Comparison of ENCODE assay signal across 24 cellular contexts in genomic region chr21:41180752-41181151, GRCh38.
"Had no signal": no experiment of that assay in that cellular context is flagged by ENCODE, and none has a peak within 500 bp of the region (broad histone marks: within the 10 kb centered on the region; RNA-seq: fewer than 3 reads in every experiment).

No MANE protein-coding gene starts in this region.

- H3K27me3 ChIP-seq: hepatocyte, left lung, ovary, suprapubic skin, tibial artery, uterus had no signal

- H3K36me3 Mint-ChIP-seq: natural killer cell; stimulated activated effector memory CD8-positive, alpha-beta T cell treated with anti-CD3 and anti-CD28 coated beads, Interleukin-12 subunit alpha, Interleukin-12 subunit beta, amount 100 ng/mL, for 72 hours had no signal

- H3K4me3 Mint-ChIP-seq: naive B cell; natural killer cell; nephron progenitor cell; stimulated activated effector memory CD8-positive, alpha-beta T cell treated with anti-CD3 and anti-CD28 coated beads, Interleukin-12 subunit alpha, Interleukin-12 subunit beta, amount 100 ng/mL, for 72 hours; stimulated activated naive CD8-positive, alpha-beta T cell treated with anti-CD3 and anti-CD28 coated beads, Interleukin-15, Interleukin-2, amounts not matched to agents 100 ng/mL and 50 ng/mL, for 24 hours had no signal

- ATAC-seq: left cardiac atrium; left lung; lower lobe of right lung; natural killer cell; right cardiac atrium; sciatic nerve; stimulated activated effector memory CD8-positive, alpha-beta T cell treated with anti-CD3 and anti-CD28 coated beads, Interleukin-12 subunit alpha, Interleukin-12 subunit beta, amount 100 ng/mL, for 72 hours had no signal

- H3K27ac ChIP-seq: hepatocyte, left lung, lower lobe of right lung, ovary, skin epidermis, suprapubic skin, thoracic aorta, tibial artery, uterus had no signal

- H3K9me3 Mint-ChIP-seq: naive B cell; natural killer cell; stimulated activated naive CD8-positive, alpha-beta T cell treated with anti-CD3 and anti-CD28 coated beads, Interleukin-15, Interleukin-2, amounts not matched to agents 100 ng/mL and 50 ng/mL, for 24 hours had no signal

- H3K36me3 ChIP-seq: left lung, lower lobe of right lung, ovary, suprapubic skin, thoracic aorta, tibial artery, uterus had no signal

- H3K9me3 ChIP-seq: left lung, lower lobe of right lung, ovary, suprapubic skin, thoracic aorta, tibial artery, uterus had no signal

- H3K4me1 Mint-ChIP-seq: natural killer cell had no signal

- H3K4me3 ChIP-seq: hepatocyte, left lung, lower lobe of right lung, ovary, skin epidermis, suprapubic skin, thoracic aorta, tibial artery, uterus had no signal

- H3K27ac Mint-ChIP-seq: naive B cell; natural killer cell; nephron progenitor cell; progenitor cell of endocrine pancreas; stimulated activated effector memory CD8-positive, alpha-beta T cell treated with anti-CD3 and anti-CD28 coated beads, Interleukin-12 subunit alpha, Interleukin-12 subunit beta, amount 100 ng/mL, for 72 hours; stimulated activated naive CD8-positive, alpha-beta T cell treated with anti-CD3 and anti-CD28 coated beads, Interleukin-15, Interleukin-2, amounts not matched to agents 100 ng/mL and 50 ng/mL, for 24 hours had no signal

- DNase-seq: left cardiac atrium; left lung; lower lobe of right lung; mammary epithelial cell; mesenchymal stem cell; naive B cell; natural killer cell; nephron progenitor cell; ovary; retina; right cardiac atrium; stimulated activated CD4-positive, alpha-beta T cell treated with anti-CD3 and anti-CD28 coated beads, Interleukin-4, amount 100 ng/mL, for 24 hours; stimulated activated naive CD4-positive, alpha-beta T cell; tibial artery; trophoblast cell; uterus had no signal

- H3K4me1 ChIP-seq: left lung, lower lobe of right lung, uterus had no signal
